ENCODE assay signal across 12 cellular contexts in genomic region chr14:104872469-104873341, GRCh38. TPM values are rescaled to one million over a fixed set of nuclear protein-coding genes. Genes with fewer than 3 reads are reported as not detected.
DNase-seq lines count a peak whose midpoint lies in the region; ATAC-seq and TF ChIP-seq lines count a peak whose summit lies in the region.
"Had no signal": no experiment of that assay in that cellular context is flagged by ENCODE, and none has a peak within 500 bp of the region (broad histone marks: within the 10 kb centered on the region; RNA-seq: fewer than 3 reads in every experiment).

No MANE protein-coding gene starts in this region.

- intact Hi-C loops in CD4-positive, alpha-beta T cell (cut with DNase I, micrococcal nuclease): no loop called here

- peaks cover 24% of the 10 kb centered on the region for H3K27me3 Mint-ChIP-seq in memory B cell
- peaks cover 4% of the 10 kb centered on the region for H3K27me3 Mint-ChIP-seq in CD4-positive, alpha-beta T cell
- H3K27me3 Mint-ChIP-seq: activated CD4-positive, alpha-beta memory T cell treated with anti-CD3 and anti-CD28 coated beads, Interleukin-2, amount 10 ng/mL, durations not matched to agents 7 days and 5 days had no signal

- H3K27me3 ChIP-seq in esophagus (ENCODE audit: control insufficient read depth in 1 of 2, insufficient read depth in 2 of 2, low read length in 2 of 2): no peaks in the 10 kb centered on the region
- no peaks in the 10 kb centered on the region for H3K27me3 ChIP-seq in CD4-positive, alpha-beta T cell (ENCODE audit: control insufficient read depth, insufficient read depth, low read length)

- H3K4me3 Mint-ChIP-seq in memory B cell: no peak overlapping the region
- no peak overlapping the region for H3K4me3 Mint-ChIP-seq in CD4-positive, alpha-beta T cell
- H3K4me3 Mint-ChIP-seq: activated CD4-positive, alpha-beta memory T cell treated with anti-CD3 and anti-CD28 coated beads, Interleukin-2, amount 10 ng/mL, durations not matched to agents 7 days and 5 days had no signal

- no peak for TF ChIP-seq CTCF in CD4-positive, alpha-beta T cell (IDR thresholded peaks at IDR 0.05)

- no peaks in the 10 kb centered on the region for H3K9me3 ChIP-seq in esophagus (ENCODE audit: control insufficient read depth in 2 of 2, insufficient read depth in 1 of 2, low read depth in 1 of 2, low read length in 1 of 2)
- H3K9me3 ChIP-seq in CD4-positive, alpha-beta T cell (ENCODE audit: control insufficient read depth, low read length): no peaks in the 10 kb centered on the region

- ATAC-seq in memory B cell (ENCODE audit: low read depth) (peak; percentile 34), GM18517 (IDR thresholded peaks at IDR 0.05; ENCODE audit: unreplicated experiment) (no peak)
- no peak for ATAC-seq in CD4-positive, alpha-beta T cell (ENCODE audit: poor library complexity)

- H3K27ac ChIP-seq in esophagus (ENCODE audit: low read depth in 2 of 2, low read length in 1 of 2): peak overlapping the region; percentile 61 to 85
- no peak overlapping the region for H3K27ac ChIP-seq in CD4-positive, alpha-beta T cell (ENCODE audit: low read depth, low read length)

- CTCF ChIA-PET in CD4-positive, alpha-beta T cell (lab: Charles Lee): no interaction called here

- no peak overlapping the region for H3K27ac Mint-ChIP-seq in memory B cell
- H3K27ac Mint-ChIP-seq in CD4-positive, alpha-beta T cell: no peak overlapping the region
- H3K27ac Mint-ChIP-seq: activated CD4-positive, alpha-beta memory T cell treated with anti-CD3 and anti-CD28 coated beads, Interleukin-2, amount 10 ng/mL, durations not matched to agents 7 days and 5 days had no signal

- peaks cover 0 to 16% of the 10 kb centered on the region in 2 donors for H3K36me3 ChIP-seq in esophagus (ENCODE audit: control insufficient read depth in 2 of 2, insufficient read depth in 2 of 2, low read length in 1 of 2)

- peaks cover 13% of the 10 kb centered on the region for H3K4me1 Mint-ChIP-seq in memory B cell
- no peaks in the 10 kb centered on the region for H3K4me1 Mint-ChIP-seq in CD4-positive, alpha-beta T cell (ENCODE audit: low read depth)

- H3K9me3 Mint-ChIP-seq in memory B cell: no peaks in the 10 kb centered on the region
- H3K9me3 Mint-ChIP-seq in CD4-positive, alpha-beta T cell: no peaks in the 10 kb centered on the region
- H3K9me3 Mint-ChIP-seq: activated CD4-positive, alpha-beta memory T cell treated with anti-CD3 and anti-CD28 coated beads, Interleukin-2, amount 10 ng/mL, durations not matched to agents 7 days and 5 days had no signal

- POLR2A ChIA-PET in CD4-positive, alpha-beta T cell (lab: Charles Lee): no interaction called here

- DNase-seq in AG08396 (ENCODE audit: low spot score) (peak; percentile 89), HPDE6-E6E7 (ENCODE audit: extremely low spot score) (peak; percentile 45), memory B cell (ENCODE audit: low spot score in 2 of 2) (no peak), NK-92 (lab: John Stamatoyannopoulos, UW; ENCODE audit: unreplicated experiment) (no peak), ureter (ENCODE audit: low spot score) (no peak)
- no peak for DNase-seq in CD4-positive, alpha-beta T cell
- DNase-seq: activated CD4-positive, alpha-beta memory T cell treated with anti-CD3 and anti-CD28 coated beads, Interleukin-2, amount 10 ng/mL, durations not matched to agents 7 days and 5 days; islet precursor cell; NCI-H2227 treated with DMSO at 0.1 percent for 48 hours; stimulated activated CD4-positive, alpha-beta T cell treated with anti-CD3 and anti-CD28 coated beads, Interleukin-15, amount 100 ng/mL, for 24 hours had no signal

- peaks cover 9 to 39% of the 10 kb centered on the region in 2 donors for H3K4me1 ChIP-seq in esophagus (ENCODE audit: control insufficient read depth in 2 of 2, insufficient read depth in 2 of 2, low read length in 1 of 2)

- H3K4me3 ChIP-seq in esophagus (ENCODE audit: low read depth in 1 of 2, low read length in 2 of 2): no peak overlapping the region

- 18 to 40% methylated on average over 27 to 29 of the region's 29 CpGs for WGBS in esophagus, 2 donors

- H3K36me3 Mint-ChIP-seq in memory B cell: no peaks in the 10 kb centered on the region
- H3K36me3 Mint-ChIP-seq in CD4-positive, alpha-beta T cell (ENCODE audit: low read depth): no peaks in the 10 kb centered on the region

RNA-seq across cellular contexts. Expression of gene CEP170B, which starts 7.6 kb away (rescaled TPM):
- polyA plus RNA-seq in esophagus: 10 to 100 TPM; 19.8 to 37.5 TPM
- total RNA-seq in CD4-positive, alpha-beta T cell: 1 to 10 TPM; 4.4 to 4.7 TPM
- 42.2 TPM for total RNA-seq in ureter

RNA-seq across cellular contexts. Expression of gene PLD4, which starts 52.0 kb away (rescaled TPM):
- under 1 TPM; 0.53 to 0.65 TPM for polyA plus RNA-seq in esophagus
- total RNA-seq in CD4-positive, alpha-beta T cell: 1 to 10 TPM; 1.6 to 2.1 TPM
- 2.6 TPM for total RNA-seq in ureter
- total RNA-seq: activated CD4-positive, alpha-beta memory T cell treated with anti-CD3 and anti-CD28 coated beads, Interleukin-2, amount 10 ng/mL, durations not matched to agents 7 days and 5 days had no signal

Comparison
In these comparisons a context has a peak if more than half of its experiments do, and no peak if none do; other contexts are left out.
1. DNase-seq: peak in AG08396 (single experiment) and HPDE6-E6E7 (single experiment); none in memory B cell (0 of 2), CD4-positive, alpha-beta T cell (0 of 10), NK-92 (single experiment) and ureter (single experiment).